9 cellular contexts compared by ENCODE assay signal in genomic region chr16:70345840-70346239, GRCh38. TPM values are rescaled to one million over a fixed set of nuclear protein-coding genes. Genes with fewer than 3 reads are reported as not detected.
DNase-seq lines count a peak whose midpoint lies in the region; ATAC-seq and TF ChIP-seq lines count a peak whose summit lies in the region.
"Had no signal": no experiment of that assay in that cellular context is flagged by ENCODE, and none has a peak within 500 bp of the region (broad histone marks: within the 10 kb centered on the region; RNA-seq: fewer than 3 reads in every experiment).

No MANE protein-coding gene starts in this region.

- no peak for TF ChIP-seq POLR2A in testis (IDR thresholded peaks at IDR 0.05)

- DNase-seq in T-helper 2 cell treated with Interferon-gamma antibody and Interleukin-4, amounts not matched to agents 5 μg/mL and 100 μg/mL, for 36 hours (ENCODE audit: low spot score), result no peak
- no peak for DNase-seq in T-helper 2 cell
- DNase-seq in activated naive CD8-positive, alpha-beta T cell treated with anti-CD3 and anti-CD28 coated beads, Interleukin-2, amount 50 U/mL, for 24 hours, result no peak
- DNase-seq in left kidney (ENCODE audit: low read depth, low spot score), result peak; percentile 10
- no peak for DNase-seq in testis
- DNase-seq in NCI-H82 (lab: John Stamatoyannopoulos, UW), result no peak
- no peak for DNase-seq in head of caudate nucleus
- no peak for DNase-seq in NCI-H748 (lab: John Stamatoyannopoulos, UW; ENCODE audit: unreplicated experiment)
- DNase-seq: activated CD4-positive, alpha-beta T cell treated with anti-CD3 and anti-CD28 coated beads for 4 hours had no signal

- H3K9me3 Mint-ChIP-seq in T-helper 2 cell treated with Interferon-gamma antibody and Interleukin-4, amounts not matched to agents 5 μg/mL and 100 μg/mL, for 36 hours, result no peaks in the 10 kb centered on the region
- H3K9me3 Mint-ChIP-seq in activated naive CD8-positive, alpha-beta T cell treated with anti-CD3 and anti-CD28 coated beads, Interleukin-2, amount 50 U/mL, for 24 hours, result no peaks in the 10 kb centered on the region

- peak overlapping the region; percentile 97 for H3K27ac Mint-ChIP-seq in T-helper 2 cell treated with Interferon-gamma antibody and Interleukin-4, amounts not matched to agents 5 μg/mL and 100 μg/mL, for 36 hours
- peak overlapping the region; percentile 92 for H3K27ac Mint-ChIP-seq in activated naive CD8-positive, alpha-beta T cell treated with anti-CD3 and anti-CD28 coated beads, Interleukin-2, amount 50 U/mL, for 24 hours

- intact Hi-C loops in testis (cut with DNase I; ENCODE audit: low total_unique reads), result no loop called here
- intact Hi-C loops in head of caudate nucleus (cut with DNase I), result loop anchor here (5.0 kb wide), 1 partner anchor 44 kb away; no protein-coding TSS in a partner anchor

- H3K27ac ChIP-seq in testis, result peak overlapping the region; percentile 88 to 90

- H3K36me3 Mint-ChIP-seq in T-helper 2 cell treated with Interferon-gamma antibody and Interleukin-4, amounts not matched to agents 5 μg/mL and 100 μg/mL, for 36 hours (ENCODE audit: low read depth), result peaks cover 6% of the 10 kb centered on the region
- H3K36me3 Mint-ChIP-seq in activated naive CD8-positive, alpha-beta T cell treated with anti-CD3 and anti-CD28 coated beads, Interleukin-2, amount 50 U/mL, for 24 hours (ENCODE audit: low read depth), result peaks cover 28% of the 10 kb centered on the region

- no peaks in the 10 kb centered on the region for H3K27me3 Mint-ChIP-seq in T-helper 2 cell treated with Interferon-gamma antibody and Interleukin-4, amounts not matched to agents 5 μg/mL and 100 μg/mL, for 36 hours (ENCODE audit: low read depth)
- no peaks in the 10 kb centered on the region for H3K27me3 Mint-ChIP-seq in activated naive CD8-positive, alpha-beta T cell treated with anti-CD3 and anti-CD28 coated beads, Interleukin-2, amount 50 U/mL, for 24 hours

- peaks cover 16% of the 10 kb centered on the region for H3K4me1 ChIP-seq in testis

- peak overlapping the region; percentile 91 for H3K4me3 Mint-ChIP-seq in T-helper 2 cell treated with Interferon-gamma antibody and Interleukin-4, amounts not matched to agents 5 μg/mL and 100 μg/mL, for 36 hours
- H3K4me3 Mint-ChIP-seq in activated naive CD8-positive, alpha-beta T cell treated with anti-CD3 and anti-CD28 coated beads, Interleukin-2, amount 50 U/mL, for 24 hours, result peak overlapping the region; percentile 95

- peak overlapping the region; percentile 79 to 86 for H3K4me3 ChIP-seq in testis

- H3K36me3 ChIP-seq in testis (ENCODE audit: low read depth, missing control alignments), result no peaks in the 10 kb centered on the region

- TF ChIP-seq CTCF in testis (IDR thresholded peaks at IDR 0.05), result no peak

- 60 to 82% methylated on average over 10 of the region's 10 CpGs for WGBS in testis, 2 donors

- H3K9me3 ChIP-seq in testis, result no peaks in the 10 kb centered on the region

- no peak for ATAC-seq in activated naive CD8-positive, alpha-beta T cell treated with anti-CD3 and anti-CD28 coated beads, Interleukin-2, amount 50 U/mL, for 24 hours

- peaks cover 16% of the 10 kb centered on the region for H3K4me1 Mint-ChIP-seq in T-helper 2 cell treated with Interferon-gamma antibody and Interleukin-4, amounts not matched to agents 5 μg/mL and 100 μg/mL, for 36 hours (ENCODE audit: low read depth)
- peaks cover 34% of the 10 kb centered on the region for H3K4me1 Mint-ChIP-seq in activated naive CD8-positive, alpha-beta T cell treated with anti-CD3 and anti-CD28 coated beads, Interleukin-2, amount 50 U/mL, for 24 hours

- H3K27me3 ChIP-seq in testis, result no peaks in the 10 kb centered on the region

RNA-seq across cellular contexts. Expression of gene DDX19A, which starts 0.9 kb away (rescaled TPM):
- 10 to 100 TPM; 41.3 to 43.5 TPM for total RNA-seq in testis
- polyA plus RNA-seq in testis (ENCODE audit: insufficient read depth, low read depth, low replicate concordance), result 26.5 TPM

RNA-seq across cellular contexts. Expression of gene DDX19B, which starts 46.9 kb away (rescaled TPM):
- total RNA-seq in testis, result 10 to 100 TPM; 59.5 to 80.2 TPM
- 123 TPM for polyA plus RNA-seq in testis (ENCODE audit: insufficient read depth, low read depth, low replicate concordance)

RNA-seq across cellular contexts. Expression of gene AARS1, which starts 56.5 kb away (rescaled TPM):
- 10 to 100 TPM; 68.7 to 68.9 TPM for total RNA-seq in testis
- polyA plus RNA-seq in testis (ENCODE audit: insufficient read depth, low read depth, low replicate concordance), result 56.8 TPM
